In the genomic region with DNA sequence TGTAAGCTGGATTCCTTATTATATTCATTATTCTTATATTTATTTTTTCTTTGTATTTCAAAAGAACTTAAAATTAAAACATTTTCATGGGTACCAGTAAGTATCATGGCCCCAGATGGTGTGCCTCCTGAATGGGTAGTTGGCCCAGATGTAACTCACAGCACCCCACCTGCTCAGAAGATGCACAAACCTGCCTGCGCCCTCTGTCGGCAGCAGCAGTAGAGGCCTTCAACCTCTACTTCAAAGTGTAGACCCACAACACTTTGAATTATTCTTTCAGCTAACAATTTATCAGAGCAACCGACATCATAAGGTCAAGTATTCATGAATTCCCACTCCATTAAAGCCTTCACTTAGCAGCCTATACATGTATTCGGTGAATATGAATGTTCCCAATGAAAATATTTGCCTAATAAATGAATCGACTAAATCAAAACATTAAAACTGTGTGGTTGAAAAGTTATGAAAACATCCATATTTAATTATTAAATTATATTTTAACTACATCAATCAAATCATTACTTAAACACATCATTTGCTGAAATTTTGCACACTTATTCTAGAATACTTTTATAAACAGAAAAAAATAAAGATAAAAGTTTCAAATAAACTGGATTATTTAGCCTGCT, we compare ENCODE assay signal across 10 cellular contexts. TPM values are rescaled to one million over a fixed set of nuclear protein-coding genes. Genes with fewer than 3 reads are reported as not detected.
DNase-seq lines count a peak whose midpoint lies in the region; ATAC-seq and TF ChIP-seq lines count a peak whose summit lies in the region.
"Had no signal": no experiment of that assay in that cellular context is flagged by ENCODE, and none has a peak within 500 bp of the region (broad histone marks: within the 10 kb centered on the region; RNA-seq: fewer than 3 reads in every experiment).

No MANE protein-coding gene starts in this region.

- no peaks in the 10 kb centered on the region for H3K9me3 Mint-ChIP-seq in activated CD8-positive, alpha-beta memory T cell treated with anti-CD3 and anti-CD28 coated beads, Interleukin-2, amount 10 ng/mL, durations not matched to agents 7 days and 5 days (ENCODE audit: low read depth)
- no peaks in the 10 kb centered on the region for H3K9me3 Mint-ChIP-seq in nephron progenitor cell

- H3K4me3 Mint-ChIP-seq in activated CD8-positive, alpha-beta memory T cell treated with anti-CD3 and anti-CD28 coated beads, Interleukin-2, amount 10 ng/mL, durations not matched to agents 7 days and 5 days: no peak overlapping the region
- no peak overlapping the region for H3K4me3 Mint-ChIP-seq in nephron progenitor cell

- H3K36me3 Mint-ChIP-seq in activated CD8-positive, alpha-beta memory T cell treated with anti-CD3 and anti-CD28 coated beads, Interleukin-2, amount 10 ng/mL, durations not matched to agents 7 days and 5 days: no peaks in the 10 kb centered on the region
- H3K36me3 Mint-ChIP-seq in nephron progenitor cell (ENCODE audit: low read depth): no peaks in the 10 kb centered on the region

- DNase-seq in NCI-H748 (lab: John Stamatoyannopoulos, UW; ENCODE audit: unreplicated experiment) (peak; percentile 46), NCI-H748 treated with DMSO at 0.1 percent for 48 hours (lab: John Stamatoyannopoulos, UW) (no peak), HS-5 (ENCODE audit: low read depth) (peak; percentile 29), NOMO-1 treated with DMSO at 0.1 percent for 48 hours (lab: John Stamatoyannopoulos, UW; ENCODE audit: unreplicated experiment) (peak; percentile 59), epithelial cell of esophagus (ENCODE audit: low read depth) (peak; percentile 83), nephron progenitor cell (peak; percentile 80), stromal cell of bone marrow (ENCODE audit: low read depth) (peak; percentile 44)
- DNase-seq in activated CD8-positive, alpha-beta memory T cell treated with anti-CD3 and anti-CD28 coated beads, Interleukin-2, amount 10 ng/mL, durations not matched to agents 7 days and 5 days: peak; percentile 83

- no peak overlapping the region for H3K27ac Mint-ChIP-seq in activated CD8-positive, alpha-beta memory T cell treated with anti-CD3 and anti-CD28 coated beads, Interleukin-2, amount 10 ng/mL, durations not matched to agents 7 days and 5 days
- no peak overlapping the region for H3K27ac Mint-ChIP-seq in nephron progenitor cell

- CTCF ChIA-PET in activated CD8-positive, alpha-beta memory T cell treated with anti-CD3 and anti-CD28 coated beads, Interleukin-2, amount 10 ng/mL, durations not matched to agents 7 days and 5 days (lab: Charles Lee): interaction anchor here (0.6 to 11.2 kb wide), 35 partner anchors 8 to 788 kb away, joined by 3 to 228 read pairs (median 6); a partner anchor contains a TSS

- TF ChIP-seq CTCF in epithelial cell of esophagus (IDR thresholded peaks at IDR 0.05; ENCODE audit: insufficient read depth, low read depth, low read length, missing control alignments) (peak; percentile 99), nephron progenitor cell (IDR thresholded peaks at IDR 0.05) (peak; percentile 89)

- H3K4me1 Mint-ChIP-seq in activated CD8-positive, alpha-beta memory T cell treated with anti-CD3 and anti-CD28 coated beads, Interleukin-2, amount 10 ng/mL, durations not matched to agents 7 days and 5 days: no peaks in the 10 kb centered on the region
- no peaks in the 10 kb centered on the region for H3K4me1 Mint-ChIP-seq in nephron progenitor cell

- ATAC-seq in activated CD8-positive, alpha-beta memory T cell treated with anti-CD3 and anti-CD28 coated beads, Interleukin-2, amount 10 ng/mL, durations not matched to agents 7 days and 5 days: peak; percentile 87

- H3K27me3 Mint-ChIP-seq in activated CD8-positive, alpha-beta memory T cell treated with anti-CD3 and anti-CD28 coated beads, Interleukin-2, amount 10 ng/mL, durations not matched to agents 7 days and 5 days: peaks cover 26% of the 10 kb centered on the region
- H3K27me3 Mint-ChIP-seq in nephron progenitor cell (ENCODE audit: low read depth, poor library complexity): peaks cover 26% of the 10 kb centered on the region

- no peak overlapping the region for H3K4me3 ChIP-seq in epithelial cell of esophagus (ENCODE audit: low read length)
- H3K4me3 ChIP-seq: BLaER1 had no signal

RNA-seq across cellular contexts. Expression of a gene that starts 25.4 kb away (rescaled TPM):
- 1 to 10 TPM; 5.3 to 5.9 TPM for total RNA-seq in activated CD8-positive, alpha-beta memory T cell treated with anti-CD3 and anti-CD28 coated beads, Interleukin-2, amount 10 ng/mL, durations not matched to agents 7 days and 5 days

RNA-seq across cellular contexts. Expression of a gene that starts 52.4 kb away (rescaled TPM):
- total RNA-seq in activated CD8-positive, alpha-beta memory T cell treated with anti-CD3 and anti-CD28 coated beads, Interleukin-2, amount 10 ng/mL, durations not matched to agents 7 days and 5 days: not detected
- total RNA-seq: pulmonary artery endothelial cell had no signal
